Comparison of ENCODE assay signal across 9 cellular contexts in the genomic region with DNA sequence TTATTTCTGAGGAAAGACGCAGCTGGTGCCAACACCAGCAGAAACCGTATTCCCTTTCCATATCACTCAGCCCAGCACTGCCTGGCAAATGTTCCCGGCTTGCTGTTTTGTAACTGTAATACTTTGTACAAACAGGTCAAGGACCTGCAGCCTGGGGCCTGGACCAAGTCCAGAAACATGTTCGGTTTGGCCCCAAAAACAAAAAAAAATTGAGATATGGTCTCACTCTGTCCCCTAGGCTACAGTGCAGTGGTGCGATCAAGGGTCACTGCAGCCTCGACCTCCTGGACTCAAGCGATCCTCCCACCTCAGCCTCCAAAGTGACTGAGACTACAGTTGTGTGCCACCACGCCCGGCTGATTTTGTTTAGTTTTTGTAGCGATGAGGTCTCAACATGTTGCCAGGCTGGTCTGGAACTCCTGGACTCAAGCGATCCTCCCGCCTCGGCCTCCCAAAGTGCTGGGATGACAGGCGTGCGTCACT. TPM values are rescaled to one million over a fixed set of nuclear protein-coding genes. Genes with fewer than 3 reads are reported as not detected.
A peak's percentile ranks its signal among the peaks of the same experiment; 100 is the strongest.
DNase-seq lines count a peak whose midpoint lies in the region; FAIRE-seq and TF ChIP-seq lines count a peak whose summit lies in the region.
"Had no signal": no experiment of that assay in that cellular context is flagged by ENCODE, and none has a peak within 500 bp of the region (broad histone marks: within the 10 kb centered on the region; RNA-seq: fewer than 3 reads in every experiment).

No MANE protein-coding gene starts in this region.

- H3K27ac ChIP-seq in stomach smooth muscle (ENCODE audit: low read length) = no peak overlapping the region

- FAIRE-seq in HTR-8/SVneo (lab: Jason Lieb, UNC) = no peak

- H3K27me3 Mint-ChIP-seq in T-helper 2 cell treated with Interferon-gamma antibody and Interleukin-4, amounts not matched to agents 5 μg/mL and 100 μg/mL, for 36 hours (ENCODE audit: low read depth) = no peaks in the 10 kb centered on the region
- H3K27me3 Mint-ChIP-seq in activated naive CD8-positive, alpha-beta T cell treated with anti-CD3 and anti-CD28 coated beads for 36 hours = no peaks in the 10 kb centered on the region

- no peaks in the 10 kb centered on the region for H3K9me3 Mint-ChIP-seq in T-helper 2 cell treated with Interferon-gamma antibody and Interleukin-4, amounts not matched to agents 5 μg/mL and 100 μg/mL, for 36 hours
- H3K9me3 Mint-ChIP-seq in activated naive CD8-positive, alpha-beta T cell treated with anti-CD3 and anti-CD28 coated beads for 36 hours = no peaks in the 10 kb centered on the region

- peak overlapping the region; percentile 94 for H3K4me3 ChIP-seq in kidney epithelial cell (ENCODE audit: low read depth, low read length)
- peak overlapping the region; percentile 67 to 100 for H3K4me3 ChIP-seq in stomach smooth muscle (ENCODE audit: low read length in 2 of 2)

- peaks cover 33% of the 10 kb centered on the region for H3K4me1 ChIP-seq in stomach smooth muscle (ENCODE audit: control insufficient read depth, insufficient read depth, low read length)

- H3K9me3 ChIP-seq in stomach smooth muscle (ENCODE audit: control insufficient read depth in 2 of 2, low read length in 2 of 2) = no peaks in the 10 kb centered on the region

- H3K36me3 ChIP-seq in kidney epithelial cell (ENCODE audit: control insufficient read depth, insufficient read depth, low read length) (no peaks in the 10 kb centered on the region), stomach smooth muscle (ENCODE audit: control insufficient read depth in 2 of 2, insufficient read depth in 2 of 2, low read length in 2 of 2) (peaks cover 12 to 15% of the 10 kb centered on the region in 2 donors)

- H3K4me3 Mint-ChIP-seq in T-helper 2 cell treated with Interferon-gamma antibody and Interleukin-4, amounts not matched to agents 5 μg/mL and 100 μg/mL, for 36 hours = peak overlapping the region; percentile 86
- peak overlapping the region; percentile 80 for H3K4me3 Mint-ChIP-seq in activated naive CD8-positive, alpha-beta T cell treated with anti-CD3 and anti-CD28 coated beads for 36 hours

- H3K27me3 ChIP-seq in kidney epithelial cell (ENCODE audit: control insufficient read depth, insufficient read depth, low read length) = no peaks in the 10 kb centered on the region
- H3K27me3 ChIP-seq in stomach smooth muscle (ENCODE audit: control insufficient read depth in 1 of 2, insufficient read depth in 2 of 2, low read length in 2 of 2) = no peaks in the 10 kb centered on the region

- DNase-seq in T-helper 2 cell treated with Interferon-gamma antibody and Interleukin-4, amounts not matched to agents 5 μg/mL and 100 μg/mL, for 36 hours (ENCODE audit: low spot score) = no peak
- DNase-seq in T-helper 2 cell (no peak), kidney epithelial cell (ENCODE audit: low read depth) (no peak), HTR-8/SVneo (ENCODE audit: insufficient read length, low spot score) (no peak), NCI-H446 (lab: John Stamatoyannopoulos, UW) (no peak)
- DNase-seq in activated naive CD8-positive, alpha-beta T cell treated with anti-CD3 and anti-CD28 coated beads for 36 hours = no peak
- no peak for DNase-seq in activated CD8-positive, alpha-beta memory T cell treated with anti-CD3 and anti-CD28 coated beads for 24 hours

- H3K36me3 Mint-ChIP-seq in T-helper 2 cell treated with Interferon-gamma antibody and Interleukin-4, amounts not matched to agents 5 μg/mL and 100 μg/mL, for 36 hours (ENCODE audit: low read depth) = peaks cover 4% of the 10 kb centered on the region
- H3K36me3 Mint-ChIP-seq in activated naive CD8-positive, alpha-beta T cell treated with anti-CD3 and anti-CD28 coated beads for 36 hours = peaks cover 3% of the 10 kb centered on the region

- peak overlapping the region; percentile 64 to 71 for H3K9ac ChIP-seq in stomach smooth muscle (ENCODE audit: low read length in 2 of 2)

- TF ChIP-seq CTCF in kidney epithelial cell (IDR thresholded peaks at IDR 0.05; ENCODE audit: insufficient read depth, low read length, poor library complexity, severe bottlenecking) = no peak

- H3K27ac Mint-ChIP-seq in T-helper 2 cell treated with Interferon-gamma antibody and Interleukin-4, amounts not matched to agents 5 μg/mL and 100 μg/mL, for 36 hours = peak overlapping the region; percentile 79
- H3K27ac Mint-ChIP-seq in activated naive CD8-positive, alpha-beta T cell treated with anti-CD3 and anti-CD28 coated beads for 36 hours = peak overlapping the region; percentile 67

- H3K4me1 Mint-ChIP-seq in T-helper 2 cell treated with Interferon-gamma antibody and Interleukin-4, amounts not matched to agents 5 μg/mL and 100 μg/mL, for 36 hours (ENCODE audit: low read depth) = peaks cover 18% of the 10 kb centered on the region
- H3K4me1 Mint-ChIP-seq in activated naive CD8-positive, alpha-beta T cell treated with anti-CD3 and anti-CD28 coated beads for 36 hours = peaks cover 35% of the 10 kb centered on the region

RNA-seq across cellular contexts. Expression of gene HAGH, which starts 1.2 kb away (rescaled TPM):
- 10 to 100 TPM; 22.6 to 23.9 TPM for total RNA-seq in activated naive CD8-positive, alpha-beta T cell treated with anti-CD3 and anti-CD28 coated beads for 36 hours
- total RNA-seq in kidney epithelial cell = 62.8 and 98.4 TPM in 2 replicates

RNA-seq across cellular contexts. Expression of gene FAHD1, which starts 1.6 kb away (rescaled TPM):
- 10 to 100 TPM; 17.9 to 20.1 TPM for total RNA-seq in activated naive CD8-positive, alpha-beta T cell treated with anti-CD3 and anti-CD28 coated beads for 36 hours
- total RNA-seq in kidney epithelial cell = 59.7 and 77.3 TPM in 2 replicates

RNA-seq across cellular contexts. Expression of gene IGFALS, which starts 31.9 kb away (rescaled TPM):
- not detected for total RNA-seq in activated naive CD8-positive, alpha-beta T cell treated with anti-CD3 and anti-CD28 coated beads for 36 hours
- 0.48 TPM in 1 of 2 replicates, not detected in the other for total RNA-seq in kidney epithelial cell
- total RNA-seq: mesenteric fat pad had no signal

RNA-seq across cellular contexts. Expression of gene NUBP2, which starts 42.7 kb away (rescaled TPM):
- total RNA-seq in activated naive CD8-positive, alpha-beta T cell treated with anti-CD3 and anti-CD28 coated beads for 36 hours = 10 to 100 TPM; 63.6 to 64.2 TPM
- total RNA-seq in kidney epithelial cell = 145 and 187 TPM in 2 replicates

RNA-seq across cellular contexts. Expression of gene SPSB3, which starts 43.1 kb away (rescaled TPM):
- total RNA-seq in activated naive CD8-positive, alpha-beta T cell treated with anti-CD3 and anti-CD28 coated beads for 36 hours = 10 to 100 TPM; 12.3 to 12.8 TPM
- total RNA-seq in kidney epithelial cell = 60.6 and 78.2 TPM in 2 replicates
